Comparison of ENCODE assay signal across 33 cellular contexts in genomic region chr19:7739211-7739752, GRCh38. TPM values are rescaled to one million over a fixed set of nuclear protein-coding genes. Genes with fewer than 3 reads are reported as not detected.
"Had no signal": no experiment of that assay in that cellular context is flagged by ENCODE, and none has a peak within 500 bp of the region (broad histone marks: within the 10 kb centered on the region; RNA-seq: fewer than 3 reads in every experiment).

No MANE protein-coding gene starts in this region.

- H3K9me3 Mint-ChIP-seq: activated naive CD4-positive, alpha-beta T cell treated with anti-CD3 and anti-CD28 coated beads, Interleukin-2, amount 50 U/mL, for 72 hours; activated naive CD8-positive, alpha-beta T cell treated with anti-CD3 and anti-CD28 coated beads, Interleukin-2, amount 50 U/mL, for 24 hours; activated T-cell treated with anti-CD3 and anti-CD28 coated beads, Interleukin-2, amount 50 U/mL, for 24 hours; activated T-helper 1 cell treated with anti-CD3 and anti-CD28 coated beads, Interleukin-12 subunit alpha, Interleukin-12 subunit beta, Interleukin-2, Interleukin-4 antibody, amounts not matched to agents 30 ng/mL and 10 ng/mL and 1 ng/mL, durations not matched to agents 14 hours and 24 hours and 36 hours; WTC11 had no signal

- H3K4me2 ChIP-seq: KMS-11 had no signal

- H3K9ac ChIP-seq: KMS-11 had no signal

- H3K27ac Mint-ChIP-seq: activated CD8-positive, alpha-beta memory T cell treated with anti-CD3 and anti-CD28 coated beads, Interleukin-2, amount 10 ng/mL, durations not matched to agents 7 days and 5 days; activated naive CD4-positive, alpha-beta T cell treated with anti-CD3 and anti-CD28 coated beads, Interleukin-2, amount 50 U/mL, for 72 hours; activated naive CD8-positive, alpha-beta T cell treated with anti-CD3 and anti-CD28 coated beads, Interleukin-2, amount 50 U/mL, for 24 hours; activated T-cell treated with anti-CD3 and anti-CD28 coated beads, Interleukin-2, amount 50 U/mL, for 24 hours; activated T-helper 1 cell treated with anti-CD3 and anti-CD28 coated beads, Interleukin-12 subunit alpha, Interleukin-12 subunit beta, Interleukin-2, Interleukin-4 antibody, amounts not matched to agents 30 ng/mL and 10 ng/mL and 1 ng/mL, durations not matched to agents 14 hours and 24 hours and 36 hours; WTC11 had no signal

- ATAC-seq: activated CD8-positive, alpha-beta memory T cell treated with anti-CD3 and anti-CD28 coated beads, Interleukin-2, amount 10 ng/mL, durations not matched to agents 7 days and 5 days; activated naive CD4-positive, alpha-beta T cell treated with anti-CD3 and anti-CD28 coated beads, Interleukin-2, amount 50 U/mL, for 72 hours; activated naive CD8-positive, alpha-beta T cell treated with anti-CD3 and anti-CD28 coated beads, Interleukin-2, amount 50 U/mL, for 24 hours; body of pancreas; SK-N-SH treated with all-trans-retinoic acid at 6 μM for 48 hours; WTC11 had no signal

- H3K36me3 Mint-ChIP-seq: activated CD8-positive, alpha-beta memory T cell treated with anti-CD3 and anti-CD28 coated beads, Interleukin-2, amount 10 ng/mL, durations not matched to agents 7 days and 5 days; activated naive CD4-positive, alpha-beta T cell treated with anti-CD3 and anti-CD28 coated beads, Interleukin-2, amount 50 U/mL, for 72 hours; WTC11 had no signal

- H3K4me3 Mint-ChIP-seq: activated CD8-positive, alpha-beta memory T cell treated with anti-CD3 and anti-CD28 coated beads, Interleukin-2, amount 10 ng/mL, durations not matched to agents 7 days and 5 days; activated naive CD8-positive, alpha-beta T cell treated with anti-CD3 and anti-CD28 coated beads, Interleukin-2, amount 50 U/mL, for 24 hours; activated T-cell treated with anti-CD3 and anti-CD28 coated beads, Interleukin-2, amount 50 U/mL, for 24 hours; activated T-helper 1 cell treated with anti-CD3 and anti-CD28 coated beads, Interleukin-12 subunit alpha, Interleukin-12 subunit beta, Interleukin-2, Interleukin-4 antibody, amounts not matched to agents 30 ng/mL and 10 ng/mL and 1 ng/mL, durations not matched to agents 14 hours and 24 hours and 36 hours; WTC11 had no signal

- H3K4me3 ChIP-seq: ascending aorta, body of pancreas, Peyer's patch, SJSA1 had no signal

- H3K4me1 ChIP-seq: ascending aorta, body of pancreas, Peyer's patch, SJSA1 had no signal

- H3K27ac ChIP-seq: ascending aorta, body of pancreas, KMS-11, SJSA1 had no signal

- H3K9me3 ChIP-seq: ascending aorta, body of pancreas, Peyer's patch, SJSA1 had no signal

- DNase-seq: activated CD4-positive, alpha-beta T cell treated with anti-CD3 and anti-CD28 coated beads for 48 hours; activated CD4-positive, alpha-beta T cell treated with anti-CD3 and anti-CD28 coated beads, Interleukin-2, amount 50 U/mL, for 4 hours; activated CD4-positive, CD25-positive, alpha-beta regulatory T cell treated with anti-CD3 and anti-CD28 coated beads, Interleukin-2, amount 50 U/mL, for 72 hours; activated CD8-positive, alpha-beta memory T cell treated with anti-CD3 and anti-CD28 coated beads, Interleukin-2, amount 10 ng/mL, durations not matched to agents 7 days and 5 days; activated effector memory CD4-positive, alpha-beta T cell treated with Interleukin-2 at 50 U/mL for 16 hours; activated naive CD4-positive, alpha-beta T cell treated with Interleukin-2 at 50 U/mL for 16 hours; activated naive CD8-positive, alpha-beta T cell treated with anti-CD3 and anti-CD28 coated beads, Interleukin-2, amount 50 U/mL, for 24 hours; amniotic stem cell; body of pancreas; central memory CD4-positive, alpha-beta T cell; NCI-H1092 treated with DMSO at 0.1 percent for 48 hours; NCI-H1417 treated with DMSO at 0.1 percent for 48 hours; NCI-H1694; NCI-H2029; NCI-H2107; NCI-H2171 treated with DMSO at 0.1 percent for 48 hours; NCI-H226; NCI-H526 treated with DMSO at 0.1 percent for 48 hours; Peyer's patch; SHP77; SW 1271 had no signal

- H3K27me3 ChIP-seq: ascending aorta, Peyer's patch had no signal

- H3K36me3 ChIP-seq: ascending aorta, Peyer's patch, SJSA1 had no signal

- H3K4me1 Mint-ChIP-seq: activated CD8-positive, alpha-beta memory T cell treated with anti-CD3 and anti-CD28 coated beads, Interleukin-2, amount 10 ng/mL, durations not matched to agents 7 days and 5 days; WTC11 had no signal

RNA-seq across cellular contexts. Expression of gene CLEC4G, which starts 7.4 kb away (rescaled TPM):
- total RNA-seq: activated CD8-positive, alpha-beta memory T cell treated with anti-CD3 and anti-CD28 coated beads, Interleukin-2, amount 10 ng/mL, durations not matched to agents 7 days and 5 days; activated naive CD4-positive, alpha-beta T cell treated with anti-CD3 and anti-CD28 coated beads, Interleukin-2, amount 50 U/mL, for 72 hours; activated T-helper 1 cell treated with anti-CD3 and anti-CD28 coated beads, Interleukin-12 subunit alpha, Interleukin-12 subunit beta, Interleukin-2, Interleukin-4 antibody, amounts not matched to agents 30 ng/mL and 10 ng/mL and 1 ng/mL, durations not matched to agents 14 hours and 24 hours and 36 hours; bronchial epithelial cell; MCF 10A; NCI-H460; SJSA1; T-helper 1 cell treated with Interleukin-12 subunit alpha and Interleukin-12 subunit beta and Interleukin-4 antibody, amounts not matched to agents 30 ng/mL and 1 ng/mL, for 36 hours had no signal

RNA-seq across cellular contexts. Expression of gene CD209, which starts 8.1 kb away (rescaled TPM):
- total RNA-seq: activated CD8-positive, alpha-beta memory T cell treated with anti-CD3 and anti-CD28 coated beads, Interleukin-2, amount 10 ng/mL, durations not matched to agents 7 days and 5 days; activated naive CD4-positive, alpha-beta T cell treated with anti-CD3 and anti-CD28 coated beads, Interleukin-2, amount 50 U/mL, for 72 hours; activated T-helper 1 cell treated with anti-CD3 and anti-CD28 coated beads, Interleukin-12 subunit alpha, Interleukin-12 subunit beta, Interleukin-2, Interleukin-4 antibody, amounts not matched to agents 30 ng/mL and 10 ng/mL and 1 ng/mL, durations not matched to agents 14 hours and 24 hours and 36 hours; bronchial epithelial cell; MCF 10A; NCI-H460; SJSA1; T-helper 1 cell treated with Interleukin-12 subunit alpha and Interleukin-12 subunit beta and Interleukin-4 antibody, amounts not matched to agents 30 ng/mL and 1 ng/mL, for 36 hours; WTC11 had no signal

RNA-seq across cellular contexts. Expression of gene CLEC4M, which starts 23.8 kb away (rescaled TPM):
- total RNA-seq: activated CD8-positive, alpha-beta memory T cell treated with anti-CD3 and anti-CD28 coated beads, Interleukin-2, amount 10 ng/mL, durations not matched to agents 7 days and 5 days; activated naive CD4-positive, alpha-beta T cell treated with anti-CD3 and anti-CD28 coated beads, Interleukin-2, amount 50 U/mL, for 72 hours; activated T-helper 1 cell treated with anti-CD3 and anti-CD28 coated beads, Interleukin-12 subunit alpha, Interleukin-12 subunit beta, Interleukin-2, Interleukin-4 antibody, amounts not matched to agents 30 ng/mL and 10 ng/mL and 1 ng/mL, durations not matched to agents 14 hours and 24 hours and 36 hours; ascending aorta; body of pancreas; bronchial epithelial cell; MCF 10A; Peyer's patch; SJSA1; T-helper 1 cell treated with Interleukin-12 subunit alpha and Interleukin-12 subunit beta and Interleukin-4 antibody, amounts not matched to agents 30 ng/mL and 1 ng/mL, for 36 hours; WTC11 had no signal

RNA-seq across cellular contexts. Expression of gene FCER2, which starts 37.4 kb away (rescaled TPM):
- total RNA-seq: activated T-helper 1 cell treated with anti-CD3 and anti-CD28 coated beads, Interleukin-12 subunit alpha, Interleukin-12 subunit beta, Interleukin-2, Interleukin-4 antibody, amounts not matched to agents 30 ng/mL and 10 ng/mL and 1 ng/mL, durations not matched to agents 14 hours and 24 hours and 36 hours; ascending aorta; body of pancreas; bronchial epithelial cell; MCF 10A; NCI-H460; SJSA1; T-helper 1 cell treated with Interleukin-12 subunit alpha and Interleukin-12 subunit beta and Interleukin-4 antibody, amounts not matched to agents 30 ng/mL and 1 ng/mL, for 36 hours had no signal
